Comparison of ENCODE assay signal across 1 cellular context in genomic region chr19:40576585-40577451, GRCh38.
TF ChIP-seq lines count a peak whose summit lies in the region.

A gene with protein sequence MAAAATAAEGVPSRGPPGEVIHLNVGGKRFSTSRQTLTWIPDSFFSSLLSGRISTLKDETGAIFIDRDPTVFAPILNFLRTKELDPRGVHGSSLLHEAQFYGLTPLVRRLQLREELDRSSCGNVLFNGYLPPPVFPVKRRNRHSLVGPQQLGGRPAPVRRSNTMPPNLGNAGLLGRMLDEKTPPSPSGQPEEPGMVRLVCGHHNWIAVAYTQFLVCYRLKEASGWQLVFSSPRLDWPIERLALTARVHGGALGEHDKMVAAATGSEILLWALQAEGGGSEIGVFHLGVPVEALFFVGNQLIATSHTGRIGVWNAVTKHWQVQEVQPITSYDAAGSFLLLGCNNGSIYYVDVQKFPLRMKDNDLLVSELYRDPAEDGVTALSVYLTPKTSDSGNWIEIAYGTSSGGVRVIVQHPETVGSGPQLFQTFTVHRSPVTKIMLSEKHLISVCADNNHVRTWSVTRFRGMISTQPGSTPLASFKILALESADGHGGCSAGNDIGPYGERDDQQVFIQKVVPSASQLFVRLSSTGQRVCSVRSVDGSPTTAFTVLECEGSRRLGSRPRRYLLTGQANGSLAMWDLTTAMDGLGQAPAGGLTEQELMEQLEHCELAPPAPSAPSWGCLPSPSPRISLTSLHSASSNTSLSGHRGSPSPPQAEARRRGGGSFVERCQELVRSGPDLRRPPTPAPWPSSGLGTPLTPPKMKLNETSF (plus strand): TSS chr19:40576873. CDS start chr19:40576900, 27 bp downstream.

TF ChIP-seq in HEK293, 187 proteins besides CTCF, POLR2A, EP300 and RAD21 (continued from another document):
- TF ChIP-seq, protein P1, sequence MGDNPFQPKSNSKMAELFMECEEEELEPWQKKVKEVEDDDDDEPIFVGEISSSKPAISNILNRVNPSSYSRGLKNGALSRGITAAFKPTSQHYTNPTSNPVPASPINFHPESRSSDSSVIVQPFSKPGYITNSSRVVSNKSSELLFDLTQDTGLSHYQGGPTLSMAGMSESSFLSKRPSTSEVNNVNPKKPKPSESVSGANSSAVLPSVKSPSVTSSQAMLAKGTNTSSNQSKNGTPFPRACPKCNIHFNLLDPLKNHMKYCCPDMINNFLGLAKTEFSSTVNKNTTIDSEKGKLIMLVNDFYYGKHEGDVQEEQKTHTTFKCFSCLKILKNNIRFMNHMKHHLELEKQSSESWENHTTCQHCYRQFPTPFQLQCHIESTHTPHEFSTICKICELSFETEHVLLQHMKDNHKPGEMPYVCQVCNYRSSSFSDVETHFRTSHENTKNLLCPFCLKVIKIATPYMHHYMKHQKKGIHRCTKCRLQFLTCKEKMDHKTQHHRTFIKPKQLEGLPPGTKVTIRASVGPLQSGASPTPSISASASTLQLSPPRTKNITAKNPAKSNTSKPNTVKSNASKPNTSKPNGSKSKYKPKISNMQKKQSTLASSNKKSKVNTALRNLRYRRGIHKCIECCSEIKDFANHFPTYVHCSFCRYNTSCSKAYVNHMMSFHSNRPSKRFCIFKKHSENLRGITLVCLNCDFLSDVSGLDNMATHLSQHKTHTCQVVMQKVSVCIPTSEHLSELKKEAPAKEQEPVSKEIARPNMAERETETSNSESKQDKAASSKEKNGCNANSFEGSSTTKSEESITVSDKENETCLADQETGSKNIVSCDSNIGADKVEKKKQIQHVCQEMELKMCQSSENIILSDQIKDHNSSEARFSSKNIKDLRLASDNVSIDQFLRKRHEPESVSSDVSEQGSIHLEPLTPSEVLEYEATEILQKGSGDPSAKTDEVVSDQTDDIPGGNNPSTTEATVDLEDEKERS (tag by site-specific recombination; IDR thresholded peaks at IDR 0.05), result no peak
- TF ChIP-seq ELK4 (IDR thresholded peaks at IDR 0.05; ENCODE audit: borderline replicate concordance, low read depth, low read length) (peak; percentile 86; the same call in 1 of the 2 replicates), GLIS1 (tag by site-specific recombination; IDR thresholded peaks at IDR 0.05) (peak; percentile 100), ZSCAN23 (tag by site-specific recombination; IDR thresholded peaks at IDR 0.05) (0 out of 2 replicates have a peak, but pooled peaks have one; percentile 11), ZNF280C (tag by site-specific recombination; IDR thresholded peaks at IDR 0.05) (no peak), KLF17 (tag by site-specific recombination; IDR thresholded peaks at IDR 0.05) (peak; percentile 42; the same call in 1 of the 2 replicates), ZBTB21 (tag by site-specific recombination; IDR thresholded peaks at IDR 0.05) (peak; percentile 67), ZNF768 (tag by site-specific recombination; IDR thresholded peaks at IDR 0.05) (no peak), TCF7L2 (IDR thresholded peaks at IDR 0.05; ENCODE audit: borderline replicate concordance, low read depth, low read length) (no peak), ZNF2 (tag by site-specific recombination; IDR thresholded peaks at IDR 0.05) (no peak; the same call in 1 of the 2 replicates), ZNF843 (tag by site-specific recombination; IDR thresholded peaks at IDR 0.05) (peak; percentile 43; the same call in 1 of the 2 replicates)
- TF ChIP-seq, protein P2, sequence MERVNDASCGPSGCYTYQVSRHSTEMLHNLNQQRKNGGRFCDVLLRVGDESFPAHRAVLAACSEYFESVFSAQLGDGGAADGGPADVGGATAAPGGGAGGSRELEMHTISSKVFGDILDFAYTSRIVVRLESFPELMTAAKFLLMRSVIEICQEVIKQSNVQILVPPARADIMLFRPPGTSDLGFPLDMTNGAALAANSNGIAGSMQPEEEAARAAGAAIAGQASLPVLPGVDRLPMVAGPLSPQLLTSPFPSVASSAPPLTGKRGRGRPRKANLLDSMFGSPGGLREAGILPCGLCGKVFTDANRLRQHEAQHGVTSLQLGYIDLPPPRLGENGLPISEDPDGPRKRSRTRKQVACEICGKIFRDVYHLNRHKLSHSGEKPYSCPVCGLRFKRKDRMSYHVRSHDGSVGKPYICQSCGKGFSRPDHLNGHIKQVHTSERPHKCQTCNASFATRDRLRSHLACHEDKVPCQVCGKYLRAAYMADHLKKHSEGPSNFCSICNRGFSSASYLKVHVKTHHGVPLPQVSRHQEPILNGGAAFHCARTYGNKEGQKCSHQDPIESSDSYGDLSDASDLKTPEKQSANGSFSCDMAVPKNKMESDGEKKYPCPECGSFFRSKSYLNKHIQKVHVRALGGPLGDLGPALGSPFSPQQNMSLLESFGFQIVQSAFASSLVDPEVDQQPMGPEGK (tag by site-specific recombination; IDR thresholded peaks at IDR 0.05), result peak; percentile 99
